Comparison of ENCODE assay signal across 8 cellular contexts in the genomic region with DNA sequence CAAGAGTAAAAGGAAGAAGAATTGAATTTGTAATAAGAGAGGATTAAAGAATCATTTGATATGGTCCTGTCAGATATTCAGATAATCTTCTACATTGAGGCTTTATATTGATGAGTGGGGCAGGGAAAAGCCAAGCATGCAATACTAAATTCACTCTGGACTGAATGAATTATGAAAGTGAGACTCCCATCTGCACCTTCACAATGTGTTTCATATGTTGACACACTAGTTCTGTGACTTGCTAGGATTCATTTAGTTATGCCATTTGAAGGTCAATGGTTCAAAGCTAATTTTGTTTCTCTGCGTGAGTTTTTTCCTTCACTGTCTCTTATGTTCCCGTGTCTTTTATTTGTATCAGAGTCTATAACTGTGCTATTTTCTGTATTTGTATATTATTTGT.
"Had no signal": no experiment of that assay in that cellular context is flagged by ENCODE, and none has a peak within 500 bp of the region (broad histone marks: within the 10 kb centered on the region; RNA-seq: fewer than 3 reads in every experiment).

No MANE protein-coding gene starts in this region.

- H3K27me3 Mint-ChIP-seq: IgD-negative memory B cell had no signal

- H3K27ac Mint-ChIP-seq: GM23338, H9, IgD-negative memory B cell had no signal

- ATAC-seq: GM23338, HepG2 had no signal

- H3K4me3 Mint-ChIP-seq: GM23338, H9, IgD-negative memory B cell had no signal

- H3K4me1 Mint-ChIP-seq: GM23338, H9, IgD-negative memory B cell had no signal

- H3K4me2 ChIP-seq: GM23338 had no signal

- FAIRE-seq: H1, H54, HepG2 had no signal

- H3K9me3 Mint-ChIP-seq: GM23338, H9 had no signal

- H2AFZ ChIP-seq: GM23338 had no signal

- DNase-seq: H9, HCEC 1CT, KBM-7 had no signal

- H3K4me3 ChIP-seq: GM23338 had no signal

- H3K36me3 Mint-ChIP-seq: IgD-negative memory B cell had no signal
